ENCODE assay signal across 30 cellular contexts in the genomic region with DNA sequence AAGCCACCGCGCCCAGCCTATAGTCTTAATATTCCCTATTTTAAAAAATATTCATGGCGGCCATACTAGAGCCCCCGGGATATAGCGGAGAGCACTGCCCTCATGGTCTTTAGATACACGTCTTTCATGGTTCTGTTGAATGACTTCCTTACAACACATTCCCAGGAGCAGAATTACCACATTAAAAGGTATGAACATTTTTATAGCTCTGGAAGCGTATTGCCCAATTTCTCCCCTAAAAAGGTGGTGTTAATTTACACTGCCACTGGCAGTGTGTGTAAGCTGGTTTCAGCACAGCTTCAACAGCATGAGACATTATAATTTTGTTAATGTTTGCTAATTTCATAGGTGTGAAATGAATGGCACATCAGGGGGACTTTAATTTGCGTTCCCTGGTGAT. TPM values are rescaled to one million over a fixed set of nuclear protein-coding genes. Genes with fewer than 3 reads are reported as not detected.
"Had no signal": no experiment of that assay in that cellular context is flagged by ENCODE, and none has a peak within 500 bp of the region (broad histone marks: within the 10 kb centered on the region; RNA-seq: fewer than 3 reads in every experiment).

No MANE protein-coding gene starts in this region.

- H3K36me3 ChIP-seq: brain microvascular endothelial cell, right lobe of liver had no signal

- H3K4me3 Mint-ChIP-seq: activated CD4-positive, alpha-beta memory T cell treated with anti-CD3 and anti-CD28 coated beads, Interleukin-2, amount 10 ng/mL, durations not matched to agents 7 days and 5 days; activated CD4-positive, alpha-beta T cell treated with anti-CD3 and anti-CD28 coated beads, Interleukin-2, amount 10 ng/mL, durations not matched to agents 7 days and 5 days; activated T-cell treated with anti-CD3 and anti-CD28 coated beads, Interleukin-2, amount 50 U/mL, for 4 hours; activated T-helper 17 cell treated with anti-CD3 and anti-CD28 coated beads, Interleukin-2, amount 50 U/mL, for 72 hours; natural killer cell treated with Interleukin-12 subunit alpha and Interleukin-12 subunit beta and Interleukin-15 and Interleukin-18, amount 100 ng/mL, for 72 hours; stimulated activated effector memory CD8-positive, alpha-beta T cell treated with anti-CD3 and anti-CD28 coated beads, Interleukin-12 subunit alpha, Interleukin-12 subunit beta, amount 100 ng/mL, for 72 hours; stimulated activated naive CD8-positive, alpha-beta T cell treated with anti-CD3 and anti-CD28 coated beads, Interleukin-15, Interleukin-2, amounts not matched to agents 100 ng/mL and 50 ng/mL, for 24 hours had no signal

- FAIRE-seq: astrocyte, kidney had no signal

- H3K4me3 ChIP-seq: mucosa of descending colon, right lobe of liver had no signal

- ATAC-seq: activated T-cell treated with anti-CD3 and anti-CD28 coated beads, Interleukin-2, amount 50 U/mL, for 4 hours; activated T-helper 17 cell treated with anti-CD3 and anti-CD28 coated beads, Interleukin-2, amount 50 U/mL, for 72 hours; natural killer cell treated with Interleukin-12 subunit alpha and Interleukin-12 subunit beta and Interleukin-15 and Interleukin-18, amount 100 ng/mL, for 72 hours had no signal

- H3K27me3 Mint-ChIP-seq: activated CD4-positive, alpha-beta memory T cell treated with anti-CD3 and anti-CD28 coated beads, Interleukin-2, amount 10 ng/mL, durations not matched to agents 7 days and 5 days; activated CD4-positive, alpha-beta T cell treated with anti-CD3 and anti-CD28 coated beads, Interleukin-2, amount 10 ng/mL, durations not matched to agents 7 days and 5 days; activated T-helper 17 cell treated with anti-CD3 and anti-CD28 coated beads, Interleukin-2, amount 50 U/mL, for 72 hours; stimulated activated naive CD8-positive, alpha-beta T cell treated with anti-CD3 and anti-CD28 coated beads, Interleukin-15, Interleukin-2, amounts not matched to agents 100 ng/mL and 50 ng/mL, for 24 hours had no signal

- H3K27me3 ChIP-seq: brain microvascular endothelial cell, right lobe of liver had no signal

- H3K27ac Mint-ChIP-seq: activated CD4-positive, alpha-beta memory T cell treated with anti-CD3 and anti-CD28 coated beads, Interleukin-2, amount 10 ng/mL, durations not matched to agents 7 days and 5 days; activated CD4-positive, alpha-beta T cell treated with anti-CD3 and anti-CD28 coated beads, Interleukin-2, amount 10 ng/mL, durations not matched to agents 7 days and 5 days; activated T-helper 17 cell treated with anti-CD3 and anti-CD28 coated beads, Interleukin-2, amount 50 U/mL, for 72 hours; natural killer cell treated with Interleukin-12 subunit alpha and Interleukin-12 subunit beta and Interleukin-15 and Interleukin-18, amount 100 ng/mL, for 72 hours; progenitor cell of endocrine pancreas; stimulated activated effector memory CD8-positive, alpha-beta T cell treated with anti-CD3 and anti-CD28 coated beads, Interleukin-12 subunit alpha, Interleukin-12 subunit beta, amount 100 ng/mL, for 72 hours; stimulated activated naive CD8-positive, alpha-beta T cell treated with anti-CD3 and anti-CD28 coated beads, Interleukin-15, Interleukin-2, amounts not matched to agents 100 ng/mL and 50 ng/mL, for 24 hours had no signal

- H3K9me3 ChIP-seq: mucosa of descending colon, right lobe of liver had no signal

- H3K27ac ChIP-seq: brain microvascular endothelial cell, right lobe of liver had no signal

- DNase-seq: activated CD4-positive, alpha-beta memory T cell treated with anti-CD3 and anti-CD28 coated beads, Interleukin-2, amount 10 ng/mL, durations not matched to agents 7 days and 5 days; activated CD4-positive, alpha-beta T cell treated with anti-CD3 and anti-CD28 coated beads for 1 hour; activated CD4-positive, alpha-beta T cell treated with anti-CD3 and anti-CD28 coated beads, Interleukin-2, amount 10 ng/mL, durations not matched to agents 7 days and 5 days; activated CD8-positive, alpha-beta memory T cell treated with anti-CD3 and anti-CD28 coated beads, Interleukin-2, amount 50 U/mL, for 48 hours; activated gamma-delta T cell treated with Interleukin-2 at 50 U/mL for 16 hours; activated naive CD4-positive, alpha-beta T cell treated with anti-CD3 and anti-CD28 coated beads, Interleukin-2, amount 50 U/mL, for 16 hours; activated T-cell treated with anti-CD3 and anti-CD28 coated beads, Interleukin-2, amount 50 U/mL, for 4 hours; amniotic stem cell; brain microvascular endothelial cell; central memory CD4-positive, alpha-beta T cell; hippocampal formation; kidney; mesendoderm; mucosa of descending colon; right lobe of liver; stimulated activated CD4-positive, alpha-beta T cell treated with anti-CD3 and anti-CD28 coated beads, Interleukin-4, amount 100 ng/mL, for 24 hours; T-helper 2 cell had no signal

- H3K4me1 Mint-ChIP-seq: activated T-helper 17 cell treated with anti-CD3 and anti-CD28 coated beads, Interleukin-2, amount 50 U/mL, for 72 hours had no signal

- H3K36me3 Mint-ChIP-seq: natural killer cell treated with Interleukin-12 subunit alpha and Interleukin-12 subunit beta and Interleukin-15 and Interleukin-18, amount 100 ng/mL, for 72 hours; stimulated activated effector memory CD8-positive, alpha-beta T cell treated with anti-CD3 and anti-CD28 coated beads, Interleukin-12 subunit alpha, Interleukin-12 subunit beta, amount 100 ng/mL, for 72 hours had no signal

- H3K9me3 Mint-ChIP-seq: activated CD4-positive, alpha-beta memory T cell treated with anti-CD3 and anti-CD28 coated beads, Interleukin-2, amount 10 ng/mL, durations not matched to agents 7 days and 5 days; activated CD4-positive, alpha-beta T cell treated with anti-CD3 and anti-CD28 coated beads, Interleukin-2, amount 10 ng/mL, durations not matched to agents 7 days and 5 days; activated T-cell treated with anti-CD3 and anti-CD28 coated beads, Interleukin-2, amount 50 U/mL, for 4 hours; activated T-helper 17 cell treated with anti-CD3 and anti-CD28 coated beads, Interleukin-2, amount 50 U/mL, for 72 hours; natural killer cell treated with Interleukin-12 subunit alpha and Interleukin-12 subunit beta and Interleukin-15 and Interleukin-18, amount 100 ng/mL, for 72 hours; stimulated activated effector memory CD8-positive, alpha-beta T cell treated with anti-CD3 and anti-CD28 coated beads, Interleukin-12 subunit alpha, Interleukin-12 subunit beta, amount 100 ng/mL, for 72 hours; stimulated activated naive CD8-positive, alpha-beta T cell treated with anti-CD3 and anti-CD28 coated beads, Interleukin-15, Interleukin-2, amounts not matched to agents 100 ng/mL and 50 ng/mL, for 24 hours had no signal

RNA-seq across cellular contexts. Expression of a gene that starts 19.0 kb away (rescaled TPM):
- total RNA-seq: skeletal muscle tissue had no signal

RNA-seq across cellular contexts. Expression of a gene that starts 42.6 kb away (rescaled TPM):
- total RNA-seq: activated CD4-positive, alpha-beta memory T cell treated with anti-CD3 and anti-CD28 coated beads, Interleukin-2, amount 10 ng/mL, durations not matched to agents 7 days and 5 days; activated CD4-positive, alpha-beta T cell treated with anti-CD3 and anti-CD28 coated beads, Interleukin-2, amount 10 ng/mL, durations not matched to agents 7 days and 5 days; activated T-helper 17 cell treated with anti-CD3 and anti-CD28 coated beads, Interleukin-2, amount 50 U/mL, for 72 hours; kidney; lower leg skin; mucosa of descending colon; myocyte; natural killer cell treated with Interleukin-12 subunit alpha and Interleukin-12 subunit beta and Interleukin-15 and Interleukin-18, amount 100 ng/mL, for 72 hours; osteoblast; renal cortical epithelial cell; skeletal muscle tissue; subcutaneous adipose tissue; ureter had no signal
